Comparison of ENCODE assay signal across 12 cellular contexts in the genomic region with DNA sequence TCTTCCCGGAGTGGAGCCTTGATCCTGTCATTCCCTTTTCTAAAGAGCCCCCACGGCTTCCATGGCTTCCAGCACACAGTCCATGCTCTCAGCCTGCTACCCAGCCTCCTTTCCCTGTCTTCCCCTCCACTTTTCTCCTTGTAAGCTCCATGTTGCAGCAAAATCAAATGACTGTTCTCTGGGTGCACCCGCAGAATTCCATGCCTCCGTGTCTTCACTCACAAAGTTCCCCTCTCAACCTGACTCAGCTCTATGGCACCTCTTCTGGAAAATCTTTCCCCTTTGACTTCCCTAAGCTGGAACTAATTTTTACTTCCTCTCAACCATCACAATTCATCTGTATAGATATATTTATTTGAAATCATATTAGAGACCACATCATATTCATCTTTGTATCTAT. TPM values are rescaled to one million over a fixed set of nuclear protein-coding genes. Genes with fewer than 3 reads are reported as not detected.
DNase-seq lines count a peak whose midpoint lies in the region; ATAC-seq and TF ChIP-seq lines count a peak whose summit lies in the region.
"Had no signal": no experiment of that assay in that cellular context is flagged by ENCODE, and none has a peak within 500 bp of the region (broad histone marks: within the 10 kb centered on the region; RNA-seq: fewer than 3 reads in every experiment).

No MANE protein-coding gene starts in this region.

- H3K9me3 ChIP-seq in OCI-LY1 (ENCODE audit: low read length) (no peaks in the 10 kb centered on the region), fibroblast of lung (ENCODE audit: control insufficient read depth, insufficient read depth, low read depth, low read length) (no peaks in the 10 kb centered on the region), gastrocnemius medialis (no peaks in the 10 kb centered on the region)

- H3K4me3 ChIP-seq in OCI-LY1 (ENCODE audit: low read depth, low read length, poor library complexity, severe bottlenecking) (no peak overlapping the region), fibroblast of lung (replicated peaks in 1 of 4; ENCODE audit: control extremely low read depth in 1 of 4, insufficient read depth in 1 of 4, low read depth in 3 of 4, low read length in 4 of 4) (peak overlapping the region in 2 of 4 experiments; percentile 3 to 15), gastrocnemius medialis (peak overlapping the region in 1 of 4 donors; percentile 65)

- H3K4me1 ChIP-seq in OCI-LY1 (ENCODE audit: insufficient read depth, low read length, severe bottlenecking) (peaks cover 50% of the 10 kb centered on the region), fibroblast of lung (ENCODE audit: control insufficient read depth, extremely low read depth, insufficient read depth, low read length) (peaks cover 4% of the 10 kb centered on the region), gastrocnemius medialis (peaks cover 65 to 73% of the 10 kb centered on the region in 2 donors)

- H3K36me3 ChIP-seq in OCI-LY1 (ENCODE audit: insufficient read depth, low read length) (no peaks in the 10 kb centered on the region; the same call in 1 of the 2 replicates), fibroblast of lung (ENCODE audit: control insufficient read depth, insufficient read depth, low read length) (no peaks in the 10 kb centered on the region), gastrocnemius medialis (no peaks in the 10 kb centered on the region)

- in situ Hi-C loops in gastrocnemius medialis (cut with MboI; ENCODE audit: low sequenced_read_pairs in 4 of 4) = no loop called here

- peaks cover 0 to 2% (median 0%) of the 10 kb centered on the region in 3 donors for H3K27me3 Mint-ChIP-seq in CD14-positive monocyte (ENCODE audit: low read depth in 3 of 3)
- peaks cover 3% of the 10 kb centered on the region for H3K27me3 Mint-ChIP-seq in activated CD4-positive, alpha-beta T cell treated with anti-CD3 and anti-CD28 coated beads, Interleukin-2, amount 10 ng/mL, durations not matched to agents 24 days and 14 days

- H4K20me1 ChIP-seq in OCI-LY1 (ENCODE audit: insufficient read depth, low read length) (no peaks in the 10 kb centered on the region), fibroblast of lung (ENCODE audit: control insufficient read depth, extremely low read depth, insufficient read depth, low read length) (peaks cover 6% of the 10 kb centered on the region)

- H2AFZ ChIP-seq in OCI-LY1 (ENCODE audit: low read length) (no peak overlapping the region), fibroblast of lung (ENCODE audit: low read length) (no peak overlapping the region)

- H3K9me2 ChIP-seq in OCI-LY1 (ENCODE audit: low read depth, low read length) = no peaks in the 10 kb centered on the region

- H3K4me2 ChIP-seq in OCI-LY1 (ENCODE audit: low read length) = peak overlapping the region; percentile 76; the same call in 1 of the 2 replicates
- H3K4me2 ChIP-seq in fibroblast of lung (ENCODE audit: extremely low read depth, insufficient read depth, low read length) = peak overlapping the region; percentile 55

- no peaks in the 10 kb centered on the region for H3K9me3 Mint-ChIP-seq in CD14-positive monocyte
- H3K9me3 Mint-ChIP-seq in activated CD4-positive, alpha-beta T cell treated with anti-CD3 and anti-CD28 coated beads, Interleukin-2, amount 10 ng/mL, durations not matched to agents 24 days and 14 days = no peaks in the 10 kb centered on the region
- H3K9me3 Mint-ChIP-seq: T-helper 2 cell treated with Interferon-gamma antibody and Interleukin-4, amounts not matched to agents 5 μg/mL and 100 μg/mL, for 36 hours had no signal

- no peak for TF ChIP-seq CTCF in CD14-positive monocyte (IDR thresholded peaks at IDR 0.05)
- no peak for TF ChIP-seq CTCF in OCI-LY1 (IDR thresholded peaks at IDR 0.05; ENCODE audit: low read length)
- TF ChIP-seq CTCF in fibroblast of lung (conservative IDR thresholded peaks at IDR 0.05 in 1 of 2, IDR thresholded peaks at IDR 0.05 in 1 of 2; ENCODE audit: low read depth in 1 of 2, low read length in 2 of 2) = no peak
- TF ChIP-seq CTCF in gastrocnemius medialis (IDR thresholded peaks at IDR 0.05 in 4 of 5, conservative IDR thresholded peaks at IDR 0.05 in 1 of 5) = no peak

- peak overlapping the region; percentile 19 to 83 (median 63) for H3K27ac Mint-ChIP-seq in CD14-positive monocyte
- H3K27ac Mint-ChIP-seq in activated CD4-positive, alpha-beta T cell treated with anti-CD3 and anti-CD28 coated beads, Interleukin-2, amount 10 ng/mL, durations not matched to agents 24 days and 14 days = no peak overlapping the region
- H3K27ac Mint-ChIP-seq: T-helper 2 cell treated with Interferon-gamma antibody and Interleukin-4, amounts not matched to agents 5 μg/mL and 100 μg/mL, for 36 hours had no signal

- intact Hi-C loops in CD14-positive monocyte (cut with micrococcal nuclease) (loop anchor here in 1 of 2 donors (10.0 kb wide), 3 partner anchors 112 to 348 kb away; a partner anchor contains a TSS), gastrocnemius medialis (cut with DNase I; ENCODE audit: low total_unique reads) (loop anchor here (2.0 kb wide), 1 partner anchor 252 kb away; a partner anchor contains a TSS)
- intact Hi-C loops in activated CD4-positive, alpha-beta T cell treated with anti-CD3 and anti-CD28 coated beads, Interleukin-2, amount 10 ng/mL, durations not matched to agents 24 days and 14 days (cut with micrococcal nuclease) = no loop called here

- H3K4me3 Mint-ChIP-seq in CD14-positive monocyte = peak overlapping the region in 1 of 2 donors; percentile 40
- H3K4me3 Mint-ChIP-seq in activated CD4-positive, alpha-beta T cell treated with anti-CD3 and anti-CD28 coated beads, Interleukin-2, amount 10 ng/mL, durations not matched to agents 24 days and 14 days = no peak overlapping the region
- H3K4me3 Mint-ChIP-seq: T-helper 2 cell treated with Interferon-gamma antibody and Interleukin-4, amounts not matched to agents 5 μg/mL and 100 μg/mL, for 36 hours had no signal

- ATAC-seq in gastrocnemius medialis (no peak), HG02642 (IDR thresholded peaks at IDR 0.05; ENCODE audit: poor library complexity, unreplicated experiment) (no peak), GM18907 (IDR thresholded peaks at IDR 0.05; ENCODE audit: unreplicated experiment) (no peak)

- no peaks in the 10 kb centered on the region for H3K27me3 ChIP-seq in OCI-LY1 (ENCODE audit: insufficient read depth, low read length)
- H3K27me3 ChIP-seq in fibroblast of lung (ENCODE audit: control insufficient read depth, insufficient read depth, low read length) = peaks cover 4% of the 10 kb centered on the region
- H3K27me3 ChIP-seq in gastrocnemius medialis = no peaks in the 10 kb centered on the region

- peaks cover 4% of the 10 kb centered on the region; the same call in 1 of the 2 replicates for H3F3A ChIP-seq in OCI-LY1 (ENCODE audit: insufficient read depth, low read length)

- DNase-seq in CD14-positive monocyte (ENCODE audit: low spot score) (no peak), fibroblast of lung (ENCODE audit: low read depth in 2 of 2) (peak in 1 of 2 donors; percentile 71), gastrocnemius medialis (no peak)
- no peak for DNase-seq in activated naive CD4-positive, alpha-beta T cell treated with Interleukin-2 at 50 U/mL for 16 hours
- DNase-seq in activated CD4-positive, alpha-beta T cell treated with anti-CD3 and anti-CD28 coated beads, Interleukin-2, amount 10 ng/mL, durations not matched to agents 24 days and 14 days = no peak
- DNase-seq: DMS79 treated with DMSO at 0.1 percent for 48 hours; NCI-H446; stimulated activated naive CD4-positive, alpha-beta T cell had no signal

- no peak overlapping the region for H3K9ac ChIP-seq in OCI-LY1 (ENCODE audit: low read length)
- H3K9ac ChIP-seq in fibroblast of lung (ENCODE audit: insufficient read depth, low read length) = no peak overlapping the region

- H3K79me2 ChIP-seq in OCI-LY1 (ENCODE audit: insufficient read depth, low read length) (peaks cover 66% of the 10 kb centered on the region), fibroblast of lung (ENCODE audit: control insufficient read depth, insufficient read depth, low read length) (peaks cover 60% of the 10 kb centered on the region)

- no peak for TF ChIP-seq POLR2A in gastrocnemius medialis (IDR thresholded peaks at IDR 0.05)

- peaks cover 0 to 8% of the 10 kb centered on the region in 2 donors for H3K36me3 Mint-ChIP-seq in CD14-positive monocyte
- H3K36me3 Mint-ChIP-seq in activated CD4-positive, alpha-beta T cell treated with anti-CD3 and anti-CD28 coated beads, Interleukin-2, amount 10 ng/mL, durations not matched to agents 24 days and 14 days (ENCODE audit: low read depth) = peaks cover 2% of the 10 kb centered on the region

- H3K4me1 Mint-ChIP-seq in CD14-positive monocyte = peaks cover 49% of the 10 kb centered on the region
- peaks cover 34% of the 10 kb centered on the region for H3K4me1 Mint-ChIP-seq in activated CD4-positive, alpha-beta T cell treated with anti-CD3 and anti-CD28 coated beads, Interleukin-2, amount 10 ng/mL, durations not matched to agents 24 days and 14 days

- H3K27ac ChIP-seq in OCI-LY1 (ENCODE audit: low read depth, low read length, poor library complexity, severe bottlenecking) (no peak overlapping the region), fibroblast of lung (ENCODE audit: insufficient read depth, low read length) (no peak overlapping the region), gastrocnemius medialis (peak overlapping the region; percentile 96 to 99 (median 98))

RNA-seq across cellular contexts. Expression of a gene that starts 3.5 kb away (rescaled TPM):
- polyA plus RNA-seq in CD14-positive monocyte (10 to 100 TPM; 15.4 to 16.8 TPM), fibroblast of lung (26.0 and 37.5 TPM in 2 replicates)
- total RNA-seq in fibroblast of lung (58.0 and 80.8 TPM in 2 replicates), gastrocnemius medialis (100 to 1,000 TPM in 3 of 4 donors, 10 to 100 TPM in 1; 73.1 to 134 (median 113) TPM)
- 31.2 and 52.2 TPM in 2 replicates for polyA plus RNA-seq in fibroblast of lung (2012)
- polyA minus RNA-seq in fibroblast of lung (ENCODE audit: low replicate concordance) = 51.0 and 63.7 TPM in 2 replicates
- 18.5 and 19.6 TPM in 2 replicates for total RNA-seq in activated CD4-positive, alpha-beta T cell treated with anti-CD3 and anti-CD28 coated beads, Interleukin-2, amount 10 ng/mL, durations not matched to agents 24 days and 14 days

Comparison
In these comparisons a context has a peak if more than half of its experiments do, and no peak if none do; other contexts are left out.
1. H3K27ac ChIP-seq: peak in gastrocnemius medialis (4 of 4); none in OCI-LY1 (single experiment) and fibroblast of lung (single experiment).